ENCODE assay signal across 22 cellular contexts in genomic region chr4:90837241-90837640, GRCh38.
"Had no signal": no experiment of that assay in that cellular context is flagged by ENCODE, and none has a peak within 500 bp of the region (broad histone marks: within the 10 kb centered on the region; RNA-seq: fewer than 3 reads in every experiment).

No MANE protein-coding gene starts in this region.

- DNase-seq: hypothalamus; immature natural killer cell; islet precursor cell; left ventricle myocardium inferior; midbrain; mucosa of descending colon; naive thymus-derived CD4-positive, alpha-beta T cell; ovary; right lobe of liver; stimulated activated CD4-positive, alpha-beta T cell treated with anti-CD3 and anti-CD28 coated beads, Interleukin-1b, Interleukin-23, amount 100 ng/mL, for 48 hours; stimulated activated CD4-positive, alpha-beta T cell treated with anti-CD3 and anti-CD28 coated beads, Interleukin-2, amount 100 ng/mL, for 48 hours; stimulated activated CD4-positive, alpha-beta T cell treated with anti-CD3 and anti-CD28 coated beads, Interleukin-4, amount 100 ng/mL, for 4 hours; stimulated activated CD8-positive, alpha-beta memory T cell treated with anti-CD3 and anti-CD28 coated beads, Interleukin-4, amount 100 ng/mL, for 48 hours; stimulated activated naive CD4-positive, alpha-beta T cell treated with Interleukin-2 at 50 U/mL for 16 hours; stimulated activated naive CD8-positive, alpha-beta T cell treated with anti-CD3 and anti-CD28 coated beads, Interleukin-15, amount 100 ng/mL, for 72 hours; testis; thyroid gland; transverse colon; upper lobe of left lung had no signal

- H3K9me3 Mint-ChIP-seq: stimulated activated memory B cell treated with anti-CD40 and anti-IgM and Interleukin-4, amounts not matched to agents 10 μg/mL and 1 μg/mL and 100 μg/mL, for 72 hours; stimulated activated naive CD8-positive, alpha-beta T cell treated with anti-CD3 and anti-CD28 coated beads, Interleukin-15, amount 100 ng/mL, for 72 hours had no signal

- H3K27ac Mint-ChIP-seq: immature natural killer cell; naive thymus-derived CD4-positive, alpha-beta T cell; natural killer cell treated with Interleukin-12 subunit alpha and Interleukin-12 subunit beta and Interleukin-15 and Interleukin-18, amount 100 ng/mL, for 72 hours; progenitor cell of endocrine pancreas; stimulated activated memory B cell treated with anti-CD40 and anti-IgM and Interleukin-4, amounts not matched to agents 10 μg/mL and 1 μg/mL and 100 μg/mL, for 72 hours; stimulated activated naive CD8-positive, alpha-beta T cell treated with anti-CD3 and anti-CD28 coated beads, Interleukin-15, amount 100 ng/mL, for 72 hours had no signal

- H3K4me1 Mint-ChIP-seq: immature natural killer cell; naive thymus-derived CD4-positive, alpha-beta T cell; stimulated activated memory B cell treated with anti-CD40 and anti-IgM and Interleukin-4, amounts not matched to agents 10 μg/mL and 1 μg/mL and 100 μg/mL, for 72 hours; stimulated activated naive CD8-positive, alpha-beta T cell treated with anti-CD3 and anti-CD28 coated beads, Interleukin-15, amount 100 ng/mL, for 72 hours had no signal

- ATAC-seq: mucosa of descending colon; naive thymus-derived CD4-positive, alpha-beta T cell; natural killer cell treated with Interleukin-12 subunit alpha and Interleukin-12 subunit beta and Interleukin-15 and Interleukin-18, amount 100 ng/mL, for 72 hours; right lobe of liver; stimulated activated memory B cell treated with anti-CD40 and anti-IgM and Interleukin-4, amounts not matched to agents 10 μg/mL and 1 μg/mL and 100 μg/mL, for 72 hours; stimulated activated naive CD8-positive, alpha-beta T cell treated with anti-CD3 and anti-CD28 coated beads, Interleukin-15, amount 100 ng/mL, for 72 hours had no signal

- H3K27me3 Mint-ChIP-seq: naive thymus-derived CD4-positive, alpha-beta T cell; natural killer cell treated with Interleukin-12 subunit alpha and Interleukin-12 subunit beta and Interleukin-15 and Interleukin-18, amount 100 ng/mL, for 72 hours; progenitor cell of endocrine pancreas; stimulated activated memory B cell treated with anti-CD40 and anti-IgM and Interleukin-4, amounts not matched to agents 10 μg/mL and 1 μg/mL and 100 μg/mL, for 72 hours; stimulated activated naive CD8-positive, alpha-beta T cell treated with anti-CD3 and anti-CD28 coated beads, Interleukin-15, amount 100 ng/mL, for 72 hours had no signal

- H3K36me3 Mint-ChIP-seq: immature natural killer cell; naive thymus-derived CD4-positive, alpha-beta T cell; natural killer cell treated with Interleukin-12 subunit alpha and Interleukin-12 subunit beta and Interleukin-15 and Interleukin-18, amount 100 ng/mL, for 72 hours had no signal

- H3K4me3 Mint-ChIP-seq: immature natural killer cell; naive thymus-derived CD4-positive, alpha-beta T cell; natural killer cell treated with Interleukin-12 subunit alpha and Interleukin-12 subunit beta and Interleukin-15 and Interleukin-18, amount 100 ng/mL, for 72 hours; stimulated activated memory B cell treated with anti-CD40 and anti-IgM and Interleukin-4, amounts not matched to agents 10 μg/mL and 1 μg/mL and 100 μg/mL, for 72 hours; stimulated activated naive CD8-positive, alpha-beta T cell treated with anti-CD3 and anti-CD28 coated beads, Interleukin-15, amount 100 ng/mL, for 72 hours had no signal
